Comparison of ENCODE assay signal across 20 cellular contexts in the genomic region with DNA sequence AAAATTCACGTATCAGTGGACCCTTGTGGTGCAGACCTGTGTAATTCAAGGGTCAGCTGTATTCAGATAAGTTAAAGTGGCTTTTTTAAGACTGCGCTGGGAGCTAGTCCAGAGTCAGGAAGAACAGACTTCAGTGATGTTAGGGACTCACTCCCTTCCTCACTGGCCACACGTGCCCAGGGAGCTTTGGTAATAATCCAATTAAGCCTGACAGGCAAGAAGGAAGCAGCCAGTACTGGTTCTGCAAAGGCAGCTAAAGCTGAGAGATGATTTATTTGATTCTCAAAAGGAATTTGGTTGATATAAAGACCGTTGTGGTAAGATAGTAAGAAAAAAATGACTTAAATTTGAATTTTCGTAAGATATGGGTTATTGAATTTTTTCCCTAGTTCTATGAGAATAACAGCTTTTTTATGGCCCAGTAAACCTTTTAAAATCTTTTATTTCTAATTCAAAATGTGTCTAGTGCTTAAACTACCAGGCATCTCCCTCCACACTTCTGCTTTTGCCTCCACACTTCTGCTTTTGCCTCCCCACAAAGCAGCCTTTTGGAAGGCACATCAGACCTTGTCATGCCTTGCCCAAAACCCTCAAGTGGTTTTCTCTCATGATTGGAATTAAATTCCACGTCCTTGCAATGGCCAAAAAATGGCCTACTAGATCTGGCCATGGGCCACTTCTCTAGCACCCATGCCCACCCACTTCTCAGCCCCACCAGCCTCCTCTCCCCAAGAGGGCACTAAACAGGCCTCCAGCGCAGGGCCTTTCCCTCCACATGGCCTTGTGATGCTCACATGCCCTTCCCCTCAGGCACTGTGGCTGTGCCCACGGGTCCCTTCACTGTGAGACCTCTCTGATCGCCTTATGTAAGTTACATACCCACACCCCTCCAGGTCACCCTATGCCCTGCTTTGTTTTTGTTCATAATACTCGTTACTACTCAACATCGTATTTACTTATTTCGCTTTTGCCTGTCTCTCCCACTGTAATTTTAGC.
DNase-seq lines count a peak whose midpoint lies in the region; ATAC-seq, FAIRE-seq and TF ChIP-seq lines count a peak whose summit lies in the region.
"Had no signal": no experiment of that assay in that cellular context is flagged by ENCODE, and none has a peak within 500 bp of the region (broad histone marks: within the 10 kb centered on the region; RNA-seq: fewer than 3 reads in every experiment).

No MANE protein-coding gene starts in this region.

- ATAC-seq in naive B cell (ENCODE audit: low read depth in 2 of 2) (peak; percentile 77 to 91), HG03571 (IDR thresholded peaks at IDR 0.05; ENCODE audit: unreplicated experiment) (no peak)
- ATAC-seq: activated CD4-positive, alpha-beta T cell treated with anti-CD3 and anti-CD28 coated beads for 36 hours; effector memory CD8-positive, alpha-beta T cell; Right ventricle myocardium inferior had no signal

- H3K27me3 Mint-ChIP-seq in naive B cell (no peaks in the 10 kb centered on the region), chondrocyte (ENCODE audit: low read depth) (no peaks in the 10 kb centered on the region)
- H3K27me3 Mint-ChIP-seq: activated CD4-positive, alpha-beta T cell treated with anti-CD3 and anti-CD28 coated beads for 36 hours; central memory CD8-positive, alpha-beta T cell; effector memory CD8-positive, alpha-beta T cell had no signal

- FAIRE-seq in GM12891 (lab: Jason Lieb, UNC): no peak
- no peak for FAIRE-seq in frontal cortex (lab: Jason Lieb, UNC)

- TF ChIP-seq POLR2A in GM12891 (IDR thresholded peaks at IDR 0.05; ENCODE audit: low read depth, low read length): no peak

- DNase-seq in GM12891 (ENCODE audit: insufficient read length, low spot score) (no peak), Kasumi-1 (lab: John Stamatoyannopoulos, UW) (peak; percentile 89 to 90), SK-N-DZ (ENCODE audit: low spot score) (peak; percentile 34), naive B cell (peak; percentile 31), chondrocyte (ENCODE audit: low spot score) (no peak), frontal cortex (ENCODE audit: low spot score in 2 of 2) (no peak), NCI-H2081 (lab: John Stamatoyannopoulos, UW) (no peak)
- DNase-seq: activated CD4-positive, alpha-beta T cell treated with anti-CD3 and anti-CD28 coated beads for 36 hours; activated effector memory CD4-positive, alpha-beta T cell treated with anti-CD3 and anti-CD28 coated beads, Interleukin-2, amount 50 U/mL, for 16 hours; C1 segment of cervical spinal cord; effector memory CD8-positive, alpha-beta T cell; islet precursor cell; NCI-H2107; NCI-H748 treated with DMSO at 0.1 percent for 48 hours; transverse colon had no signal

- H3K27ac Mint-ChIP-seq in naive B cell: peak overlapping the region in 4 of 6 donors; percentile 2 to 88 (median 74)
- no peak overlapping the region for H3K27ac Mint-ChIP-seq in chondrocyte (ENCODE audit: unreplicated experiment)
- H3K27ac Mint-ChIP-seq: activated CD4-positive, alpha-beta T cell treated with anti-CD3 and anti-CD28 coated beads for 36 hours; effector memory CD8-positive, alpha-beta T cell; natural killer cell treated with Interleukin-12 subunit alpha and Interleukin-12 subunit beta and Interleukin-15 and Interleukin-18, amount 100 ng/mL, for 72 hours; T-helper 2 cell treated with Interferon-gamma antibody and Interleukin-4, amounts not matched to agents 5 μg/mL and 100 μg/mL, for 36 hours had no signal

- H3K9me3 Mint-ChIP-seq in naive B cell (no peaks in the 10 kb centered on the region), chondrocyte (ENCODE audit: low read depth) (no peaks in the 10 kb centered on the region)
- H3K9me3 Mint-ChIP-seq: central memory CD8-positive, alpha-beta T cell; effector memory CD8-positive, alpha-beta T cell; natural killer cell treated with Interleukin-12 subunit alpha and Interleukin-12 subunit beta and Interleukin-15 and Interleukin-18, amount 100 ng/mL, for 72 hours; T-helper 2 cell treated with Interferon-gamma antibody and Interleukin-4, amounts not matched to agents 5 μg/mL and 100 μg/mL, for 36 hours had no signal

- peaks cover 11 to 16% (median 13%) of the 10 kb centered on the region in 3 donors for H3K4me1 Mint-ChIP-seq in naive B cell
- H3K4me1 Mint-ChIP-seq in chondrocyte (ENCODE audit: low read depth): peaks cover 4% of the 10 kb centered on the region
- H3K4me1 Mint-ChIP-seq: activated CD4-positive, alpha-beta T cell treated with anti-CD3 and anti-CD28 coated beads for 36 hours; central memory CD8-positive, alpha-beta T cell had no signal

- H3K36me3 Mint-ChIP-seq in naive B cell (no peaks in the 10 kb centered on the region), chondrocyte (ENCODE audit: low read depth) (no peaks in the 10 kb centered on the region)
- H3K36me3 Mint-ChIP-seq: natural killer cell treated with Interleukin-12 subunit alpha and Interleukin-12 subunit beta and Interleukin-15 and Interleukin-18, amount 100 ng/mL, for 72 hours had no signal

- H3K4me3 Mint-ChIP-seq in naive B cell (no peak overlapping the region), chondrocyte (ENCODE audit: unreplicated experiment) (no peak overlapping the region)
- H3K4me3 Mint-ChIP-seq: activated CD4-positive, alpha-beta T cell treated with anti-CD3 and anti-CD28 coated beads for 36 hours; central memory CD8-positive, alpha-beta T cell; effector memory CD8-positive, alpha-beta T cell; natural killer cell treated with Interleukin-12 subunit alpha and Interleukin-12 subunit beta and Interleukin-15 and Interleukin-18, amount 100 ng/mL, for 72 hours; T-helper 2 cell treated with Interferon-gamma antibody and Interleukin-4, amounts not matched to agents 5 μg/mL and 100 μg/mL, for 36 hours had no signal

- no peak for TF ChIP-seq CTCF in chondrocyte (IDR thresholded peaks at IDR 0.05)

TF ChIP-seq in GM12891, 5 proteins besides CTCF, POLR2A, EP300 and RAD21:
- TF ChIP-seq SPI1 (IDR thresholded peaks at IDR 0.05; ENCODE audit: low read depth, low read length): peak; percentile 82
- TF ChIP-seq TAF1 (IDR thresholded peaks at IDR 0.05; ENCODE audit: low read depth, low read length): no peak

Comparison
In these comparisons a context has a peak if more than half of its experiments do, and no peak if none do; other contexts are left out.
1. DNase-seq: peak in Kasumi-1 (2 of 2), SK-N-DZ (single experiment) and naive B cell (single experiment); none in GM12891 (single experiment), chondrocyte (single experiment), frontal cortex (0 of 2) and NCI-H2081 (0 of 2).